1 cellular context compared by ENCODE assay signal in genomic region chr9:93380410-93381060, GRCh38.
TF ChIP-seq lines count a peak whose summit lies in the region.

No MANE protein-coding gene starts in this region.

TF ChIP-seq in H1, 55 proteins besides CTCF, POLR2A, EP300 and RAD21:
- TF ChIP-seq USF2 (IDR thresholded peaks at IDR 0.05; ENCODE audit: low read length) (no peak), KDM5A (IDR thresholded peaks at IDR 0.05; ENCODE audit: low read length) (no peak), ATF3 (IDR thresholded peaks at IDR 0.05; ENCODE audit: insufficient read depth, low read depth, low read length) (no peak), TBP (IDR thresholded peaks at IDR 0.05; ENCODE audit: low read depth, low read length) (no peak), GTF2F1 (IDR thresholded peaks at IDR 0.05; ENCODE audit: borderline replicate concordance, low read depth, low read length) (no peak), YY1 (IDR thresholded peaks at IDR 0.05; ENCODE audit: low read depth, low read length) (no peak), POLR2AphosphoS5 (IDR thresholded peaks at IDR 0.05; ENCODE audit: low read depth, low read length) (no peak), TEAD4 (IDR thresholded peaks at IDR 0.05; ENCODE audit: low read depth, low read length) (no peak), ZNF274 (IDR thresholded peaks at IDR 0.05; ENCODE audit: borderline replicate concordance, extremely low read depth, low read length) (no peak), SP4 (IDR thresholded peaks at IDR 0.05; ENCODE audit: low read length) (no peak), NANOG (IDR thresholded peaks at IDR 0.05; ENCODE audit: insufficient read depth, low read depth, low read length, poor library complexity, severe bottlenecking) (no peak), PHF8 (conservative IDR thresholded peaks at IDR 0.05; ENCODE audit: low read depth, low read length) (no peak), CHD7 (IDR thresholded peaks at IDR 0.05; ENCODE audit: insufficient replicate concordance, low read length) (no peak), TAF1 (IDR thresholded peaks at IDR 0.05; ENCODE audit: low read depth, low read length) (no peak), CHD2 (IDR thresholded peaks at IDR 0.05; ENCODE audit: low read length) (no peak), SP2 (IDR thresholded peaks at IDR 0.05; ENCODE audit: low read length) (no peak)
